ENCODE assay signal across 8 cellular contexts in genomic region chr14:89027097-89027740, GRCh38.
DNase-seq lines count a peak whose midpoint lies in the region; TF ChIP-seq lines count a peak whose summit lies in the region.

No MANE protein-coding gene starts in this region.

- no peaks in the 10 kb centered on the region for H3K79me2 ChIP-seq in GM23248 (ENCODE audit: insufficient read depth)

- intact Hi-C loops in dorsolateral prefrontal cortex (cut with DNase I) (loop anchor here (5.0 to 10.0 kb wide), 4 partner anchors 235 to 1208 kb away; partner anchors contain the start of gene EML5 (in 1 of the 2)), lower leg skin (cut with DNase I; ENCODE audit: low total_unique reads) (loop anchor here (1.0 kb wide), 1 partner anchor 888 kb away; no protein-coding TSS in a partner anchor)

- H3K4me1 Mint-ChIP-seq in activated CD4-positive, alpha-beta T cell treated with anti-CD3 and anti-CD28 coated beads, Interleukin-2, amount 10 ng/mL, durations not matched to agents 7 days and 5 days = peaks cover 8% of the 10 kb centered on the region

- in situ Hi-C loops in GM23248 (cut with MboI) = loop anchor here (10.0 to 25.0 kb wide), 2 partner anchors 385 to 888 kb away; partner anchors contain the start of gene FOXN3

- no peak overlapping the region for H3K27ac Mint-ChIP-seq in activated CD4-positive, alpha-beta T cell treated with anti-CD3 and anti-CD28 coated beads, Interleukin-2, amount 10 ng/mL, durations not matched to agents 7 days and 5 days

- CTCF ChIA-PET in activated CD4-positive, alpha-beta T cell treated with anti-CD3 and anti-CD28 coated beads, Interleukin-2, amount 10 ng/mL, durations not matched to agents 7 days and 5 days (lab: Charles Lee) = interaction anchor here (0.6 to 1.4 kb wide), 5 partner anchors 14 to 883 kb away, joined by 3 to 5 read pairs (median 3); no protein-coding TSS in a partner anchor

- H3K27me3 ChIP-seq in GM23248 (replicated peaks; ENCODE audit: insufficient read depth) (no peaks in the 10 kb centered on the region), dorsolateral prefrontal cortex (peaks cover 0 to 2% (median 0%) of the 10 kb centered on the region in 45 donors)

- H3K36me3 ChIP-seq in GM23248 (ENCODE audit: low read depth) = no peaks in the 10 kb centered on the region

- H3K9me2 ChIP-seq in GM23248 (ENCODE audit: insufficient read depth) = no peaks in the 10 kb centered on the region

- TF ChIP-seq POLR2A in lower leg skin (IDR thresholded peaks at IDR 0.05) = no peak

- no peaks in the 10 kb centered on the region for H4K20me1 ChIP-seq in GM23248 (ENCODE audit: insufficient read depth)

- peak overlapping the region; percentile 60 for H3K4me2 ChIP-seq in GM23248 (ENCODE audit: unreplicated experiment)

- peak overlapping the region; percentile 64 for H2AFZ ChIP-seq in GM23248

- peaks cover 60% of the 10 kb centered on the region for H3K27me3 Mint-ChIP-seq in activated CD4-positive, alpha-beta T cell treated with anti-CD3 and anti-CD28 coated beads, Interleukin-2, amount 10 ng/mL, durations not matched to agents 7 days and 5 days

- 10 to 12% methylated on average over 48 to 53 of the region's 68 CpGs for WGBS in GM23248 (ENCODE audit: low coverage in 1 of 2, low lambda C conversion rate in 2 of 2, missing lambda C conversion rate in 2 of 2), 2 experiments
- 3% methylated on average over 24 to 38 of the region's 68 CpGs for WGBS in lower leg skin, 2 donors

- peaks cover 10% of the 10 kb centered on the region; the same call in 1 of the 2 replicates for H3K4me1 ChIP-seq in GM23248 (ENCODE audit: insufficient read depth)

- no peaks in the 10 kb centered on the region for H3K9me3 ChIP-seq in GM23248 (ENCODE audit: low read depth)

- H3K4me3 ChIP-seq in GM08714 (ENCODE audit: low read length) = peak overlapping the region; percentile 38; the same call in 1 of the 2 replicates
- H3K4me3 ChIP-seq in GM23248 = peak overlapping the region; percentile 67
- peak overlapping the region; percentile 40 to 85 (median 68) for H3K4me3 ChIP-seq in dorsolateral prefrontal cortex
- H3K4me3 ChIP-seq in lower leg skin (ENCODE audit: low read depth, poor library complexity, severe bottlenecking) = peak overlapping the region; percentile 19

- H3K27ac ChIP-seq in GM23248 (no peak overlapping the region), dorsolateral prefrontal cortex (peak overlapping the region in 3 of 59 donors; percentile 5 to 46 (median 38))

- H3K36me3 Mint-ChIP-seq in activated CD4-positive, alpha-beta T cell treated with anti-CD3 and anti-CD28 coated beads, Interleukin-2, amount 10 ng/mL, durations not matched to agents 7 days and 5 days (ENCODE audit: low read depth) = no peaks in the 10 kb centered on the region

- H3F3A ChIP-seq in GM23248 (ENCODE audit: insufficient read depth) = peaks cover 22% of the 10 kb centered on the region

- TF ChIP-seq CTCF in LNCAP (IDR thresholded peaks at IDR 0.05) (peak; percentile 94), dorsolateral prefrontal cortex (IDR thresholded peaks at IDR 0.05 in 54 of 56, conservative IDR thresholded peaks at IDR 0.05 in 2 of 56; ENCODE audit: low read depth in 1 of 56, partially characterized antibody in 56 of 56) (peak; percentile 35 to 96 (median 74)), lower leg skin (IDR thresholded peaks at IDR 0.05) (no peak)

- no peaks in the 10 kb centered on the region for H3K9me3 Mint-ChIP-seq in activated CD4-positive, alpha-beta T cell treated with anti-CD3 and anti-CD28 coated beads, Interleukin-2, amount 10 ng/mL, durations not matched to agents 7 days and 5 days

- peak overlapping the region; percentile 55 for H3K9ac ChIP-seq in GM23248

- DNase-seq in GM23248 (peak; percentile 69), dorsolateral prefrontal cortex (peak in 5 of 10 donors; percentile 29 to 76 (median 52)), lower leg skin (ENCODE audit: low spot score in 2 of 2) (peak in 1 of 2 donors; percentile 87), NCI-H226 (no peak)
- DNase-seq in activated CD4-positive, alpha-beta T cell treated with anti-CD3 and anti-CD28 coated beads, Interleukin-2, amount 10 ng/mL, durations not matched to agents 7 days and 5 days = peak; percentile 48
- DNase-seq in stimulated activated CD4-positive, alpha-beta T cell treated with anti-CD3 and anti-CD28 coated beads, Interleukin-4, amount 100 ng/mL, for 24 hours = peak; percentile 53

- H3K4me3 Mint-ChIP-seq in activated CD4-positive, alpha-beta T cell treated with anti-CD3 and anti-CD28 coated beads, Interleukin-2, amount 10 ng/mL, durations not matched to agents 7 days and 5 days = peak overlapping the region; percentile 58

- POLR2A ChIA-PET in activated CD4-positive, alpha-beta T cell treated with anti-CD3 and anti-CD28 coated beads, Interleukin-2, amount 10 ng/mL, durations not matched to agents 7 days and 5 days (lab: Charles Lee) = no interaction called here

Comparison
In these comparisons a context has a peak if more than half of its experiments do, and no peak if none do; other contexts are left out.
1. CTCF ChIP-seq: peak in LNCAP (single experiment) and dorsolateral prefrontal cortex (56 of 56); none in lower leg skin (0 of 3).
2. Peak in every context shown above with its lines, with median percentiles within 50 percentile points of each other: H3K4me3 ChIP-seq.